ENCODE assay signal across 16 cellular contexts in genomic region chr1:162918111-162918754, GRCh38. TPM values are rescaled to one million over a fixed set of nuclear protein-coding genes. Genes with fewer than 3 reads are reported as not detected.
DNase-seq lines count a peak whose midpoint lies in the region; ATAC-seq and TF ChIP-seq lines count a peak whose summit lies in the region.
"Had no signal": no experiment of that assay in that cellular context is flagged by ENCODE, and none has a peak within 500 bp of the region (broad histone marks: within the 10 kb centered on the region; RNA-seq: fewer than 3 reads in every experiment).

No MANE protein-coding gene starts in this region.

- H3K27ac ChIP-seq in SK-N-SH (ENCODE audit: low read depth in 2 of 2, low read length in 1 of 2), result peak overlapping the region; percentile 3 to 99; a peak in 2 of 4 replicates
- H3K27ac ChIP-seq in hepatocyte, result peak overlapping the region; percentile 65
- H3K27ac ChIP-seq in smooth muscle cell (ENCODE audit: low read depth), result peak overlapping the region; percentile 67

- H3K9me3 ChIP-seq in Caco-2, result no peaks in the 10 kb centered on the region; the same call in none of the 2 replicates
- H3K9me3 ChIP-seq in SK-N-SH, result 0 out of 2 replicates have a peak, but pooled peaks cover 3% of the 10 kb centered on the region
- no peaks in the 10 kb centered on the region for H3K9me3 ChIP-seq in hepatocyte (ENCODE audit: low read depth)
- H3K9me3 ChIP-seq in smooth muscle cell (replicated peaks; ENCODE audit: low read depth), result no peaks in the 10 kb centered on the region

- WGBS in SK-N-SH (ENCODE audit: low lambda C conversion rate), result 66% methylated on average over 8 of the region's 8 CpGs
- 10% methylated on average over 8 of the region's 8 CpGs for WGBS in hepatocyte (ENCODE audit: low lambda C conversion rate, missing lambda C conversion rate)
- 12% methylated on average over 8 of the region's 8 CpGs for WGBS in smooth muscle cell (ENCODE audit: low lambda C conversion rate)

- H3K4me3 Mint-ChIP-seq in Caco-2 (ENCODE audit: unreplicated experiment), result no peak overlapping the region
- H3K4me3 Mint-ChIP-seq: CD4-positive, alpha-beta memory T cell had no signal

- TF ChIP-seq CTCF in Caco-2 (IDR thresholded peaks at IDR 0.05; ENCODE audit: insufficient read depth in 1 of 2, low read depth in 1 of 2, low read length in 1 of 2, severe bottlenecking in 1 of 2, unreplicated experiment in 1 of 2), result no peak
- no peak for TF ChIP-seq CTCF in SK-N-SH (IDR thresholded peaks at IDR 0.05)
- no peak for TF ChIP-seq CTCF in hepatocyte (IDR thresholded peaks at IDR 0.05; ENCODE audit: poor library complexity)
- no peak for TF ChIP-seq CTCF in smooth muscle cell (IDR thresholded peaks at IDR 0.05; ENCODE audit: borderline replicate concordance, insufficient read depth, poor library complexity, severe bottlenecking)
- no peak for TF ChIP-seq CTCF in GM13977 (IDR thresholded peaks at IDR 0.05; ENCODE audit: extremely low read depth, insufficient read depth, missing control alignments)

- H3K27me3 Mint-ChIP-seq in Caco-2 (ENCODE audit: insufficient read depth, unreplicated experiment), result no peaks in the 10 kb centered on the region

- H3K9me2 ChIP-seq in SK-N-SH (no peaks in the 10 kb centered on the region), hepatocyte (replicated peaks; ENCODE audit: insufficient read depth) (no peaks in the 10 kb centered on the region)

- CTCF ChIA-PET in Caco-2 (lab: Charles Lee) (interaction anchor here (0.7 kb wide), 1 partner anchor 351 kb away, joined by 3 read pairs; no protein-coding TSS in a partner anchor), SK-N-SH (lab: Yijun Ruan, JAX) (interaction anchor here (0.7 to 3.8 kb wide), 15 partner anchors 9 to 397 kb away, joined by 3 to 20 read pairs (median 6); partner anchors contain the start of gene RGS4)

- H4K20me1 ChIP-seq in SK-N-SH (ENCODE audit: insufficient read depth) (no peaks in the 10 kb centered on the region), hepatocyte (ENCODE audit: insufficient read depth, poor library complexity, severe bottlenecking) (no peaks in the 10 kb centered on the region), smooth muscle cell (ENCODE audit: low read depth) (no peaks in the 10 kb centered on the region)

- peak overlapping the region; percentile 33 for H3K27ac Mint-ChIP-seq in Caco-2 (ENCODE audit: unreplicated experiment)
- H3K27ac Mint-ChIP-seq: CD4-positive, alpha-beta memory T cell had no signal

- H3K4me3 ChIP-seq in Caco-2 (ENCODE audit: low read depth, low read length), result no peak overlapping the region
- no peak overlapping the region; a peak in 1 of 4 replicates for H3K4me3 ChIP-seq in SK-N-SH (ENCODE audit: low read depth in 2 of 2, low read length in 1 of 2)
- H3K4me3 ChIP-seq in hepatocyte, result no peak overlapping the region
- no peak overlapping the region for H3K4me3 ChIP-seq in smooth muscle cell

- peaks cover 24% of the 10 kb centered on the region for H3K9me3 Mint-ChIP-seq in Caco-2 (ENCODE audit: unreplicated experiment)

- H3K4me1 ChIP-seq in Caco-2 (peaks cover 6% of the 10 kb centered on the region), SK-N-SH (ENCODE audit: control insufficient read depth in 1 of 2, insufficient read depth in 2 of 2, low read depth in 1 of 2, low read length in 1 of 2) (peaks cover 0 to 44% of the 10 kb centered on the region in 2 experiments; a peak in 3 of 4 replicates), hepatocyte (ENCODE audit: insufficient read depth) (peaks cover 17% of the 10 kb centered on the region), smooth muscle cell (ENCODE audit: low read depth) (peaks cover 5% of the 10 kb centered on the region)

- POLR2A ChIA-PET in Caco-2 (lab: Charles Lee), result no interaction called here
- POLR2A ChIA-PET in SK-N-SH (lab: Yijun Ruan, JAX), result interaction anchor here (0.6 to 7.9 kb wide), 26 partner anchors 9 to 520 kb away, joined by 3 to 393 read pairs (median 6); partner anchors contain the start of genes RGS4 and RGS5

- H3K9ac ChIP-seq in SK-N-SH, result no peak overlapping the region
- no peak overlapping the region for H3K9ac ChIP-seq in smooth muscle cell (ENCODE audit: low read depth)

- intact Hi-C loops in Caco-2 (cut with micrococcal nuclease; ENCODE audit: unreplicated experiment), result no loop called here

- H3K27me3 ChIP-seq in Caco-2 (replicated peaks; ENCODE audit: control insufficient read depth, insufficient read depth, low read length) (no peaks in the 10 kb centered on the region), SK-N-SH (ENCODE audit: insufficient read depth) (no peaks in the 10 kb centered on the region), hepatocyte (no peaks in the 10 kb centered on the region), smooth muscle cell (ENCODE audit: low read depth) (no peaks in the 10 kb centered on the region)

- TF ChIP-seq RAD21 in SK-N-SH (IDR thresholded peaks at IDR 0.05; ENCODE audit: low read length), result 0 out of 2 replicates have a peak, but pooled peaks have one; percentile 14

- H3F3A ChIP-seq in SK-N-SH (replicated peaks; ENCODE audit: insufficient read depth) (peaks cover 7% of the 10 kb centered on the region), smooth muscle cell (ENCODE audit: low read depth) (peaks cover 21% of the 10 kb centered on the region)

- in situ Hi-C loops in GM13977 (cut with MboI; ENCODE audit: low pct_unique_long_range_greater_than_20kb, low sequenced_read_pairs, unreplicated experiment), result no loop called here

- H3K36me3 ChIP-seq in Caco-2 (ENCODE audit: control insufficient read depth, insufficient read depth, low read length) (no peaks in the 10 kb centered on the region), SK-N-SH (replicated peaks in 1 of 2; ENCODE audit: control insufficient read depth in 1 of 2, insufficient read depth in 2 of 2, low read length in 1 of 2) (no peaks in the 10 kb centered on the region), hepatocyte (replicated peaks; ENCODE audit: insufficient read depth, low read depth) (no peaks in the 10 kb centered on the region), smooth muscle cell (ENCODE audit: low read depth) (no peaks in the 10 kb centered on the region)

- H3K4me2 ChIP-seq in SK-N-SH (no peak overlapping the region), hepatocyte (no peak overlapping the region), smooth muscle cell (peak overlapping the region; percentile 57)

- H2AFZ ChIP-seq in SK-N-SH (ENCODE audit: low read depth) (no peak overlapping the region), hepatocyte (peak overlapping the region; percentile 0), smooth muscle cell (ENCODE audit: low read depth) (peak overlapping the region; percentile 82)

- H3K79me2 ChIP-seq in SK-N-SH (ENCODE audit: insufficient read depth), result no peaks in the 10 kb centered on the region
- H3K79me2 ChIP-seq in hepatocyte, result no peaks in the 10 kb centered on the region
- H3K79me2 ChIP-seq in smooth muscle cell (ENCODE audit: low read depth), result no peaks in the 10 kb centered on the region

- DNase-seq in Caco-2, result no peak
- peak; percentile 64 for DNase-seq in SK-N-SH
- no peak for DNase-seq in hepatocyte (ENCODE audit: low spot score)
- DNase-seq in smooth muscle cell (lab: John Stamatoyannopoulos, UW; ENCODE audit: unreplicated experiment), result no peak
- no peak for DNase-seq in GM13977 (ENCODE audit: low spot score)
- DNase-seq: CD4-positive, alpha-beta memory T cell; H7; NCI-H1048; NCI-H146; NCI-H2081; NCI-H510A; NCI-H774 had no signal

- ATAC-seq in GM21717 (IDR thresholded peaks at IDR 0.05; ENCODE audit: unreplicated experiment) (no peak), HG02981 (IDR thresholded peaks at IDR 0.05; ENCODE audit: unreplicated experiment) (no peak)

- H3K36me3 Mint-ChIP-seq in Caco-2 (ENCODE audit: insufficient read depth, unreplicated experiment), result peaks cover 6% of the 10 kb centered on the region
- H3K36me3 Mint-ChIP-seq: CD4-positive, alpha-beta memory T cell had no signal

- TF ChIP-seq EP300 in SK-N-SH (IDR thresholded peaks at IDR 0.05; ENCODE audit: borderline replicate concordance in 1 of 2, low read depth in 1 of 2, low read length in 1 of 2), result peak; percentile 56 to 100; a peak in 3 of 4 replicates

- no TSS peak for BruUV-seq in Caco-2 (replicated peaks; lab: Mats Ljungman, UMichigan)

- H3K4me1 Mint-ChIP-seq in Caco-2 (ENCODE audit: low read depth, unreplicated experiment), result peaks cover 12% of the 10 kb centered on the region

TF ChIP-seq in SK-N-SH, 30 proteins besides CTCF, POLR2A, EP300 and RAD21 (continues in another document):
- TF ChIP-seq SMC3 (IDR thresholded peaks at IDR 0.05; ENCODE audit: low read depth, low read length) (peak; percentile 1; the same call in 1 of the 2 replicates), USF1 (IDR thresholded peaks at IDR 0.05; ENCODE audit: borderline replicate concordance, low read depth) (no peak), FOXM1 (IDR thresholded peaks at IDR 0.05; ENCODE audit: low read depth) (no peak), NRF1 (IDR thresholded peaks at IDR 0.05; ENCODE audit: low read depth, low read length) (no peak)

RNA-seq across cellular contexts. Expression of gene CCDC190, which starts 57.3 kb away (rescaled TPM):
- not detected in 2 replicates for total RNA-seq in Caco-2 (2022)
- polyA plus RNA-seq in SK-N-SH (2012; rRNA removed), result 0.13 and 0.21 TPM in 2 replicates
- 0.14 and 0.18 TPM in 2 replicates for polyA plus RNA-seq in SK-N-SH (2012; cell fraction: cytosol; rRNA removed)
- polyA plus RNA-seq in SK-N-SH (2012; cell fraction: nucleus; rRNA removed), result 0.12 and 0.39 TPM in 2 replicates
- not detected in 2 replicates for total RNA-seq in hepatocyte
- polyA plus RNA-seq in hepatocyte, result not detected in 2 replicates
- not detected in 2 replicates for total RNA-seq in smooth muscle cell
- 0.27 TPM in 1 of 2 replicates, not detected in the other for polyA plus RNA-seq in smooth muscle cell
- total RNA-seq: CD4-positive, alpha-beta memory T cell; H7; MCF 10A; SK-MEL-5 had no signal
- polyA plus RNA-seq: CD4-positive, alpha-beta memory T cell had no signal
